ENCODE assay signal across 14 cellular contexts in genomic region chrX:71117358-71117757, GRCh38. TPM values are rescaled to one million over a fixed set of nuclear protein-coding genes. Genes with fewer than 3 reads are reported as not detected.
DNase-seq lines count a peak whose midpoint lies in the region; ATAC-seq and TF ChIP-seq lines count a peak whose summit lies in the region.
"Had no signal": no experiment of that assay in that cellular context is flagged by ENCODE, and none has a peak within 500 bp of the region (broad histone marks: within the 10 kb centered on the region; RNA-seq: fewer than 3 reads in every experiment).

No MANE protein-coding gene starts in this region.

- TF ChIP-seq CTCF in VCaP (conservative IDR thresholded peaks at IDR 0.05) = no peak

- H3K18ac ChIP-seq in mesenchymal stem cell (ENCODE audit: low read depth in 1 of 2, low read length in 2 of 2) = no peak overlapping the region

- no peak overlapping the region; the same call in 1 of the 2 replicates for H3K9ac ChIP-seq in GM23248
- no peak overlapping the region for H3K9ac ChIP-seq in mesenchymal stem cell (ENCODE audit: low read length)

- in situ Hi-C loops in GM23248 (cut with MboI) = no loop called here

- no peak overlapping the region for H2BK15ac ChIP-seq in mesenchymal stem cell (ENCODE audit: low read depth, poor library complexity, severe bottlenecking)

- H2AFZ ChIP-seq in GM23248 (peak overlapping the region; percentile 99; the same call in 1 of the 2 replicates), mesenchymal stem cell (ENCODE audit: low read depth, low read length) (no peak overlapping the region)

- peaks cover 0 to 8% of the 10 kb centered on the region in 2 donors for H3K27me3 Mint-ChIP-seq in natural killer cell treated with Interleukin-12 subunit alpha and Interleukin-12 subunit beta and Interleukin-15 and Interleukin-18, amount 100 ng/mL, for 72 hours

- H3K36me3 Mint-ChIP-seq in natural killer cell treated with Interleukin-12 subunit alpha and Interleukin-12 subunit beta and Interleukin-15 and Interleukin-18, amount 100 ng/mL, for 72 hours = peaks cover 5% of the 10 kb centered on the region

- H3K4me1 ChIP-seq in GM23248 (ENCODE audit: insufficient read depth) (no peaks in the 10 kb centered on the region), mesenchymal stem cell (ENCODE audit: control insufficient read depth, insufficient read depth, low read depth, low read length) (peaks cover 7% of the 10 kb centered on the region)

- no peak overlapping the region for H2BK120ac ChIP-seq in mesenchymal stem cell (ENCODE audit: low read depth, low read length)

- 77 to 81% methylated on average over 9 to 10 of the region's 10 CpGs for WGBS in GM23248 (ENCODE audit: low coverage in 1 of 2, low lambda C conversion rate in 2 of 2, missing lambda C conversion rate in 2 of 2), 2 experiments
- WGBS in mesenchymal stem cell = 100% methylated on average over 5 of the region's 10 CpGs

- H4K20me1 ChIP-seq in GM23248 (ENCODE audit: insufficient read depth) = no peaks in the 10 kb centered on the region

- H3K9me3 ChIP-seq in GM23248 (ENCODE audit: low read depth) = no peaks in the 10 kb centered on the region
- H3K9me3 ChIP-seq in mesenchymal stem cell (ENCODE audit: control insufficient read depth, low read length) = no peaks in the 10 kb centered on the region
- H3K9me3 ChIP-seq: upper lobe of left lung had no signal

- H3K4me2 ChIP-seq in GM23248 (ENCODE audit: unreplicated experiment) = no peak overlapping the region
- no peak overlapping the region for H3K4me2 ChIP-seq in mesenchymal stem cell (ENCODE audit: low read length, poor library complexity, severe bottlenecking)

- no peaks in the 10 kb centered on the region; the same call in 1 of the 2 replicates for H3K36me3 ChIP-seq in GM23248 (ENCODE audit: low read depth)
- peaks cover 18 to 23% of the 10 kb centered on the region in 2 experiments for H3K36me3 ChIP-seq in mesenchymal stem cell (ENCODE audit: control insufficient read depth in 1 of 2, insufficient read depth in 2 of 2, low read depth in 1 of 2, low read length in 2 of 2)

- H4K8ac ChIP-seq in mesenchymal stem cell (ENCODE audit: low read length) = no peak overlapping the region

- no peak overlapping the region for H2BK12ac ChIP-seq in mesenchymal stem cell (ENCODE audit: low read length in 2 of 2)

- DNase-seq in NCI-H748 (lab: John Stamatoyannopoulos, UW; ENCODE audit: unreplicated experiment) = peak; percentile 4
- no peak for DNase-seq in NCI-H748 treated with DMSO at 0.1 percent for 48 hours (lab: John Stamatoyannopoulos, UW)
- DNase-seq in GM23248 = no peak
- DNase-seq in natural killer cell treated with Interleukin-12 subunit alpha and Interleukin-12 subunit beta and Interleukin-15 and Interleukin-18, amount 100 ng/mL, for 72 hours (ENCODE audit: low spot score) = no peak
- DNase-seq in midbrain (lab: John Stamatoyannopoulos, UW) = no peak
- no peak for DNase-seq in mesenchymal stem cell
- DNase-seq: 8988T; activated T-cell treated with anti-CD3 and anti-CD28 coated beads, Interleukin-2, amount 50 U/mL, for 1 hour; effector CD8-positive, alpha-beta T cell; foreskin melanocyte; NCI-H2171 treated with DMSO at 0.1 percent for 48 hours; upper lobe of left lung had no signal

- H3K9me3 Mint-ChIP-seq in natural killer cell treated with Interleukin-12 subunit alpha and Interleukin-12 subunit beta and Interleukin-15 and Interleukin-18, amount 100 ng/mL, for 72 hours = no peaks in the 10 kb centered on the region

- no peak overlapping the region for H4K91ac ChIP-seq in mesenchymal stem cell (ENCODE audit: low read length)

- H3K27me3 ChIP-seq in GM23248 (replicated peaks; ENCODE audit: insufficient read depth) = no peaks in the 10 kb centered on the region
- H3K27me3 ChIP-seq in mesenchymal stem cell (ENCODE audit: control insufficient read depth in 1 of 2, insufficient read depth in 1 of 2, low read length in 2 of 2) = peaks cover 0 to 15% of the 10 kb centered on the region in 2 experiments
- H3K27me3 ChIP-seq: upper lobe of left lung had no signal

- peak overlapping the region; percentile 69 to 85 for H3K27ac Mint-ChIP-seq in natural killer cell treated with Interleukin-12 subunit alpha and Interleukin-12 subunit beta and Interleukin-15 and Interleukin-18, amount 100 ng/mL, for 72 hours

- H3K14ac ChIP-seq in mesenchymal stem cell (ENCODE audit: low read length in 2 of 2) = no peak overlapping the region

- peaks cover 12% of the 10 kb centered on the region; the same call in 1 of the 2 replicates for H3K79me2 ChIP-seq in GM23248 (ENCODE audit: insufficient read depth)

- no peak overlapping the region for H3K23ac ChIP-seq in mesenchymal stem cell (ENCODE audit: low read length in 2 of 2)

- peaks cover 18 to 33% of the 10 kb centered on the region in 2 donors for H3K4me1 Mint-ChIP-seq in natural killer cell treated with Interleukin-12 subunit alpha and Interleukin-12 subunit beta and Interleukin-15 and Interleukin-18, amount 100 ng/mL, for 72 hours (ENCODE audit: low read depth in 2 of 2)

- peaks cover 13% of the 10 kb centered on the region for H3K79me1 ChIP-seq in mesenchymal stem cell (replicated peaks; ENCODE audit: low read length, poor library complexity, severe bottlenecking)

- no peaks in the 10 kb centered on the region for H3F3A ChIP-seq in GM23248 (ENCODE audit: insufficient read depth)

- 0 out of 2 replicates have a peak overlapping the region, but pooled peaks have one; percentile 93 for H3K4me3 ChIP-seq in GM23248
- no peak overlapping the region for H3K4me3 ChIP-seq in mesenchymal stem cell (ENCODE audit: insufficient read depth in 1 of 2, low read depth in 1 of 2, low read length in 2 of 2)

- no peak overlapping the region for H2AK5ac ChIP-seq in mesenchymal stem cell (ENCODE audit: low read length, severe bottlenecking)

- ATAC-seq in natural killer cell treated with Interleukin-12 subunit alpha and Interleukin-12 subunit beta and Interleukin-15 and Interleukin-18, amount 100 ng/mL, for 72 hours = no peak
- no peak for ATAC-seq in HG03457 (IDR thresholded peaks at IDR 0.05; ENCODE audit: unreplicated experiment)

- H3K4ac ChIP-seq in mesenchymal stem cell (ENCODE audit: low read depth in 1 of 2, low read length in 2 of 2) = no peak overlapping the region

- no peak overlapping the region for H2BK5ac ChIP-seq in mesenchymal stem cell (ENCODE audit: low read depth, low read length, poor library complexity, severe bottlenecking)

- no peaks in the 10 kb centered on the region for H3K9me2 ChIP-seq in GM23248 (ENCODE audit: insufficient read depth)

- no peak overlapping the region for H3K27ac ChIP-seq in GM23248
- H3K27ac ChIP-seq in VCaP = peak overlapping the region; percentile 80
- no peak overlapping the region for H3K27ac ChIP-seq in mesenchymal stem cell (ENCODE audit: low read length, poor library complexity, severe bottlenecking)

- peak overlapping the region; percentile 77 for H3K4me3 Mint-ChIP-seq in natural killer cell treated with Interleukin-12 subunit alpha and Interleukin-12 subunit beta and Interleukin-15 and Interleukin-18, amount 100 ng/mL, for 72 hours

RNA-seq across cellular contexts. Expression of gene MED12, which starts 1.0 kb away (rescaled TPM):
- 14.9 and 32.6 TPM in 2 replicates for total RNA-seq in GM23248 (2014; rRNA removed; shearing (Covaris generic))
- 9.5 and 10.0 TPM in 2 replicates for polyA plus RNA-seq in GM23248 (2016; fragmentation: Nextera tagmentation; extraction: Ambion mirVana)
- total RNA-seq in natural killer cell treated with Interleukin-12 subunit alpha and Interleukin-12 subunit beta and Interleukin-15 and Interleukin-18, amount 100 ng/mL, for 72 hours = 10 to 100 TPM; 68.5 to 72.9 TPM
- 12.0 TPM for polyA plus RNA-seq in mesenchymal stem cell (2013, experiment 1 of 2)
- polyA plus RNA-seq in mesenchymal stem cell (2013, experiment 2 of 2) = 11.1 TPM

RNA-seq across cellular contexts. Expression of gene IL2RG, which starts 6.0 kb away (rescaled TPM):
- total RNA-seq in GM23248 (2014; rRNA removed; shearing (Covaris generic)) = not detected in 2 replicates
- polyA plus RNA-seq in GM23248 (2016; fragmentation: Nextera tagmentation; extraction: Ambion mirVana) = 0.23 and 0.53 TPM in 2 replicates
- total RNA-seq in natural killer cell treated with Interleukin-12 subunit alpha and Interleukin-12 subunit beta and Interleukin-15 and Interleukin-18, amount 100 ng/mL, for 72 hours = 100 to 1,000 TPM; 241 to 512 TPM
- polyA plus RNA-seq in mesenchymal stem cell (2013, experiment 1 of 2) = not detected
- polyA plus RNA-seq in mesenchymal stem cell (2013, experiment 2 of 2) = not detected

RNA-seq across cellular contexts. Expression of gene CXorf65, which starts 10.8 kb away (rescaled TPM):
- not detected in 2 replicates for total RNA-seq in GM23248 (2014; rRNA removed; shearing (Covaris generic))
- polyA plus RNA-seq in GM23248 (2016; fragmentation: Nextera tagmentation; extraction: Ambion mirVana) = not detected in 2 replicates
- total RNA-seq in natural killer cell treated with Interleukin-12 subunit alpha and Interleukin-12 subunit beta and Interleukin-15 and Interleukin-18, amount 100 ng/mL, for 72 hours = 10 to 100 TPM; 18.0 to 28.1 TPM
- not detected for polyA plus RNA-seq in mesenchymal stem cell (2013, experiment 1 of 2)
- polyA plus RNA-seq in mesenchymal stem cell (2013, experiment 2 of 2) = not detected

RNA-seq across cellular contexts. Expression of gene FOXO4, which starts 21.7 kb away (rescaled TPM):
- total RNA-seq in GM23248 (2014; rRNA removed; shearing (Covaris generic)) = 5.2 and 5.3 TPM in 2 replicates
- 1.1 TPM in 2 replicates for polyA plus RNA-seq in GM23248 (2016; fragmentation: Nextera tagmentation; extraction: Ambion mirVana)
- 10 to 100 TPM; 10.0 to 20.6 TPM for total RNA-seq in natural killer cell treated with Interleukin-12 subunit alpha and Interleukin-12 subunit beta and Interleukin-15 and Interleukin-18, amount 100 ng/mL, for 72 hours
- polyA plus RNA-seq in mesenchymal stem cell (2013, experiment 1 of 2) = 5.2 TPM
- 4.3 TPM for polyA plus RNA-seq in mesenchymal stem cell (2013, experiment 2 of 2)

RNA-seq across cellular contexts. Expression of gene NLGN3, which starts 27.3 kb away (rescaled TPM):
- total RNA-seq in GM23248 (2014; rRNA removed; shearing (Covaris generic)) = 0.11 and 0.63 TPM in 2 replicates
- polyA plus RNA-seq in GM23248 (2016; fragmentation: Nextera tagmentation; extraction: Ambion mirVana) = 0.10 and 0.34 TPM in 2 replicates
- total RNA-seq in natural killer cell treated with Interleukin-12 subunit alpha and Interleukin-12 subunit beta and Interleukin-15 and Interleukin-18, amount 100 ng/mL, for 72 hours = 1 to 10 TPM in 1 of 2 donors, under 1 TPM in 1; 0.78 to 1.6 TPM
- 0.50 TPM for polyA plus RNA-seq in mesenchymal stem cell (2013, experiment 1 of 2)
- polyA plus RNA-seq in mesenchymal stem cell (2013, experiment 2 of 2) = 0.42 TPM

Comparison
In these comparisons a context has a peak if more than half of its experiments do, and no peak if none do; other contexts are left out.
1. RNA of gene IL2RG, which starts 6.0 kb away (total RNA-seq): 241 to 512 TPM in natural killer cell treated with Interleukin-12 subunit alpha and Interleukin-12 subunit beta and Interleukin-15 and Interleukin-18, amount 100 ng/mL, for 72 hours; not detected in GM23248; every median in the first group is over 100 times any median in the second.
2. RNA of gene CXorf65, which starts 10.8 kb away (total RNA-seq): 18.0 to 28.1 TPM in natural killer cell treated with Interleukin-12 subunit alpha and Interleukin-12 subunit beta and Interleukin-15 and Interleukin-18, amount 100 ng/mL, for 72 hours; not detected in GM23248; every median in the first group is over 10 times any median in the second.